In the genomic region with DNA sequence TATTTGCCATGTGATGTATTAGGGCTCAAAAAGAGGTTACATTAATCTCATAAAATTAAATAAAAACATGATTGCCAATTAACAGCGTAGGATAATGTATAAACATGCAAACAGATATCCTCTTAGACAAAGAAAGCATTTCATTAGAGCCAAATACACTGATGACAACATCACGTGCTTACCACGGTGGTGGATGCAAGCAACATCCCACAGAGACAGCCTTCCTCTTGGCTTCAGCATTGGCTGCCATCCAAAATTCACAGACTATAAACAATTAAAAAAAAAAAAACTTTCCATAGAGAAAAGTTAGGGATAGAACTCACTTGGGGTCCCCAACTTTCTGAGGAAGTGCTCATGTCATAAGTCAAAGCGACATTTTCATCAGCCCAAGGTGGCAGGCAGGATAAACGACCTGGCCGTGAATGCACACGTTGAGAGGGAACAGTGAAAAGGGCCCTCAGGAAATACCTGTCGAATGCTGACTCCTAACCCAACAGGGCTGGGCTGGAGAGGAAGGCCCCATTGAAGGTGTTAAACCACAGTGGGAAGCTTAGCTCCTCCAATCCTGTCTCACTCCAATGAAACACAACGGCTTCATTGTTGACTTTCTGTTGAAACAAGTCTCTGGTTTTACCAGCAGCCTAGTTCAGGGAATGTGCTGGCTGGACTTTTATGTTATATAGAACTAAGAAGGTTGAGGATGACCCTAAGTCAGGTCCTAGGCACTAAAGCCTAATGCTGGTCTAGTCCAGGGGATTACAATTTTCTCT, we compare ENCODE assay signal across 16 cellular contexts. TPM values are rescaled to one million over a fixed set of nuclear protein-coding genes. Genes with fewer than 3 reads are reported as not detected.
DNase-seq lines count a peak whose midpoint lies in the region; ATAC-seq and TF ChIP-seq lines count a peak whose summit lies in the region.
"Had no signal": no experiment of that assay in that cellular context is flagged by ENCODE, and none has a peak within 500 bp of the region (broad histone marks: within the 10 kb centered on the region; RNA-seq: fewer than 3 reads in every experiment).

No MANE protein-coding gene starts in this region.

- H3K9me3 ChIP-seq in BE2C, result no peaks in the 10 kb centered on the region

- H3K4me3 Mint-ChIP-seq in immature natural killer cell, result no peak overlapping the region
- H3K4me3 Mint-ChIP-seq: CD14-positive monocyte, T-helper 17 cell had no signal

- no peak overlapping the region for H3K27ac Mint-ChIP-seq in immature natural killer cell
- H3K27ac Mint-ChIP-seq: T-helper 17 cell had no signal

- no peaks in the 10 kb centered on the region for H3K36me3 Mint-ChIP-seq in immature natural killer cell
- H3K36me3 Mint-ChIP-seq: CD14-positive monocyte had no signal

- ATAC-seq in GM18517 (IDR thresholded peaks at IDR 0.05; ENCODE audit: unreplicated experiment), result no peak
- ATAC-seq: PC-3, T-helper 17 cell had no signal

- no peaks in the 10 kb centered on the region for H3K36me3 ChIP-seq in BE2C

- H3K27me3 ChIP-seq in BE2C, result no peaks in the 10 kb centered on the region

- peaks cover 6 to 8% (median 6%) of the 10 kb centered on the region in 3 donors for H3K27me3 Mint-ChIP-seq in immature natural killer cell (ENCODE audit: low read depth in 3 of 3)

- H3K4me1 Mint-ChIP-seq in immature natural killer cell, result peaks cover 0 to 2% of the 10 kb centered on the region in 2 donors
- H3K4me1 Mint-ChIP-seq: CD14-positive monocyte, T-helper 17 cell had no signal

- no peaks in the 10 kb centered on the region for H3K4me1 ChIP-seq in BE2C

- DNase-seq in DMS153 treated with DMSO at 0.1 percent for 48 hours (lab: John Stamatoyannopoulos, UW; ENCODE audit: unreplicated experiment), result peak; percentile 40
- DNase-seq in M059J (ENCODE audit: low read depth), result peak; percentile 19
- peak; percentile 64 for DNase-seq in SW480 (ENCODE audit: low spot score)
- peak; percentile 22 for DNase-seq in globus pallidus (ENCODE audit: low spot score)
- DNase-seq in BE2C, result no peak
- no peak for DNase-seq in immature natural killer cell
- DNase-seq: AML-193, KG1, NCI-H1436, NCI-H1930, NCI-H510A treated with DMSO at 0.1 percent for 48 hours, PC-3, RPMI8226, T-helper 17 cell had no signal

- H3K9me3 Mint-ChIP-seq in immature natural killer cell, result peaks cover 0 to 3% (median 0%) of the 10 kb centered on the region in 6 donors
- H3K9me3 Mint-ChIP-seq: CD14-positive monocyte had no signal

- no peak for TF ChIP-seq CTCF in BE2C (IDR thresholded peaks at IDR 0.05; ENCODE audit: low read depth, low read length)

- no peak overlapping the region for H3K4me3 ChIP-seq in BE2C (ENCODE audit: low read depth, low read length)

RNA-seq across cellular contexts. Expression of a gene that starts 48.4 kb away (rescaled TPM):
- total RNA-seq in M059J (2014; rRNA removed; shearing (Covaris generic)), result 59.8 and 92.5 TPM in 2 replicates
- 213 TPM for polyA plus RNA-seq in BE2C (2012; ENCODE audit: insufficient read depth, insufficient read length, low read depth)
- polyA plus RNA-seq in immature natural killer cell, result 100 to 1,000 TPM; 143 to 230 (median 163) TPM

Comparison
In these comparisons a context has a peak if more than half of its experiments do, and no peak if none do; other contexts are left out.
1. DNase-seq: peak in DMS153 treated with DMSO at 0.1 percent for 48 hours (single experiment), M059J (single experiment), SW480 (single experiment) and globus pallidus (single experiment); none in BE2C (single experiment) and immature natural killer cell (0 of 3).